22 cellular contexts compared by ENCODE assay signal in genomic region chr12:6693832-6694355, GRCh38. TPM values are rescaled to one million over a fixed set of nuclear protein-coding genes. Genes with fewer than 3 reads are reported as not detected.
DNase-seq lines count a peak whose midpoint lies in the region; ATAC-seq and TF ChIP-seq lines count a peak whose summit lies in the region.
"Had no signal": no experiment of that assay in that cellular context is flagged by ENCODE, and none has a peak within 500 bp of the region (broad histone marks: within the 10 kb centered on the region; RNA-seq: fewer than 3 reads in every experiment).

No MANE protein-coding gene starts in this region.

- H3K4me1 ChIP-seq in HCT116 (ENCODE audit: control insufficient read depth in 1 of 2, insufficient read depth in 2 of 2, low read length in 2 of 2) (peaks cover 0 to 12% of the 10 kb centered on the region in 2 experiments; a peak in 3 of 4 replicates), OCI-LY7 (ENCODE audit: insufficient read depth, low read length, poor library complexity, severe bottlenecking) (peaks cover 84% of the 10 kb centered on the region)

- TF ChIP-seq RAD21 in HCT116 (IDR thresholded peaks at IDR 0.05; ENCODE audit: low read depth), result no peak

- H3K9me3 ChIP-seq in HCT116 (ENCODE audit: control insufficient read depth in 1 of 2, insufficient read depth in 1 of 2, low read depth in 1 of 2, low read length in 2 of 2), result no peaks in the 10 kb centered on the region
- no peaks in the 10 kb centered on the region for H3K9me3 ChIP-seq in OCI-LY7 (ENCODE audit: low read length)
- H3K9me3 ChIP-seq: SJCRH30 had no signal

- BruUV-seq in HCT116 (replicated peaks; lab: Mats Ljungman, UMichigan) (no TSS peak), OCI-LY7 (replicated peaks; lab: Mats Ljungman, UMichigan) (TSS peak; percentile 54)

- TF ChIP-seq POLR2A in HCT116 (IDR thresholded peaks at IDR 0.05; ENCODE audit: borderline replicate concordance, extremely low read depth, insufficient read depth, insufficient read length), result no peak

- H3K9me3 Mint-ChIP-seq in effector memory CD8-positive, alpha-beta T cell, result no peaks in the 10 kb centered on the region
- H3K9me3 Mint-ChIP-seq in stimulated activated memory B cell treated with anti-CD40 and anti-IgM and Interleukin-4, amounts not matched to agents 10 μg/mL and 1 μg/mL and 100 μg/mL, for 72 hours, result no peaks in the 10 kb centered on the region
- H3K9me3 Mint-ChIP-seq in activated CD4-positive, alpha-beta T cell treated with anti-CD3 and anti-CD28 coated beads for 36 hours (ENCODE audit: low read depth), result no peaks in the 10 kb centered on the region
- H3K9me3 Mint-ChIP-seq: CD14-positive monocyte; CD8-positive, alpha-beta memory T cell had no signal

- H3K9me2 ChIP-seq in HCT116 (ENCODE audit: insufficient read depth) (no peaks in the 10 kb centered on the region), OCI-LY7 (ENCODE audit: insufficient read depth, low read length) (no peaks in the 10 kb centered on the region)

- H3K4me2 ChIP-seq in HCT116 (ENCODE audit: low read length) (no peak overlapping the region), OCI-LY7 (ENCODE audit: low read length) (no peak overlapping the region)
- H3K4me2 ChIP-seq: PC-9 had no signal

- no peak overlapping the region for H3K4me3 ChIP-seq in HCT116 (replicated peaks in 1 of 2; ENCODE audit: low read depth in 1 of 2, low read length in 2 of 2)
- no peak overlapping the region for H3K4me3 ChIP-seq in OCI-LY7 (ENCODE audit: low read depth, low read length, poor library complexity, severe bottlenecking)
- H3K4me3 ChIP-seq: PC-9, SJCRH30 had no signal

- CTCF ChIA-PET in HCT116 (lab: Charles Lee), result interaction anchor here (0.9 kb wide), 1 partner anchor 18 kb away, joined by 3 read pairs; no protein-coding TSS in a partner anchor
- CTCF ChIA-PET in OCI-LY7 (lab: Charles Lee; ENCODE audit: unreplicated experiment), result no interaction called here
- CTCF ChIA-PET in activated CD4-positive, alpha-beta T cell treated with anti-CD3 and anti-CD28 coated beads for 36 hours (lab: Charles Lee), result interaction anchor here (0.9 to 1.1 kb wide), 3 partner anchors 9 to 83 kb away, joined by 3 read pairs; partner anchors contain the start of gene MLF2

- RAD21 ChIA-PET in HCT116 (lab: Charles Lee; ENCODE audit: low non-redundant PET in 1 of 2, low total read pairs in 2 of 2, uncharacterized antibody in 2 of 2, unreplicated experiment in 2 of 2), result no interaction called here

- no peaks in the 10 kb centered on the region for H3K27me3 ChIP-seq in HCT116 (ENCODE audit: insufficient read depth, low read length)

- intact Hi-C loops in HCT116 (cut with micrococcal nuclease), result no loop called here
- intact Hi-C loops in OCI-LY7 (cut with micrococcal nuclease; ENCODE audit: unreplicated experiment), result loop anchor here (10.0 kb wide), 1 partner anchor 269 kb away; no protein-coding TSS in a partner anchor
- intact Hi-C loops in activated CD4-positive, alpha-beta T cell treated with anti-CD3 and anti-CD28 coated beads for 36 hours (cut with DNase I, micrococcal nuclease), result no loop called here

- POLR2A ChIA-PET in HCT116 (lab: Charles Lee) (no interaction called here), OCI-LY7 (lab: Charles Lee) (interaction anchor here (0.5 kb wide), 1 partner anchor 133 kb away, joined by 3 read pairs; no protein-coding TSS in a partner anchor)
- POLR2A ChIA-PET in activated CD4-positive, alpha-beta T cell treated with anti-CD3 and anti-CD28 coated beads for 36 hours (lab: Charles Lee), result no interaction called here

- H4K20me1 ChIP-seq in HCT116 (ENCODE audit: insufficient read depth) (no peaks in the 10 kb centered on the region), OCI-LY7 (ENCODE audit: insufficient read depth, low read length) (no peaks in the 10 kb centered on the region)

- peaks cover 14 to 15% of the 10 kb centered on the region in 2 donors for H3K4me1 Mint-ChIP-seq in effector memory CD8-positive, alpha-beta T cell (ENCODE audit: low read depth in 2 of 2)
- peaks cover 70% of the 10 kb centered on the region for H3K4me1 Mint-ChIP-seq in stimulated activated memory B cell treated with anti-CD40 and anti-IgM and Interleukin-4, amounts not matched to agents 10 μg/mL and 1 μg/mL and 100 μg/mL, for 72 hours
- peaks cover 3% of the 10 kb centered on the region for H3K4me1 Mint-ChIP-seq in activated CD4-positive, alpha-beta T cell treated with anti-CD3 and anti-CD28 coated beads for 36 hours

- no peak overlapping the region for H3K4me3 Mint-ChIP-seq in effector memory CD8-positive, alpha-beta T cell
- H3K4me3 Mint-ChIP-seq in stimulated activated memory B cell treated with anti-CD40 and anti-IgM and Interleukin-4, amounts not matched to agents 10 μg/mL and 1 μg/mL and 100 μg/mL, for 72 hours, result no peak overlapping the region
- no peak overlapping the region for H3K4me3 Mint-ChIP-seq in activated CD4-positive, alpha-beta T cell treated with anti-CD3 and anti-CD28 coated beads for 36 hours
- H3K4me3 Mint-ChIP-seq: CD14-positive monocyte had no signal

- no peak for TF ChIP-seq CTCF in HCT116 (IDR thresholded peaks at IDR 0.05 in 2 of 3, conservative IDR thresholded peaks at IDR 0.05 in 1 of 3; ENCODE audit: borderline replicate concordance in 1 of 3, insufficient read depth in 1 of 3, low read depth in 2 of 3, low read length in 2 of 3)
- no peak for TF ChIP-seq CTCF in OCI-LY7 (conservative IDR thresholded peaks at IDR 0.05; ENCODE audit: low read length)

- no peak for ATAC-seq in HCT116
- no peak for ATAC-seq in effector memory CD8-positive, alpha-beta T cell (replicated peaks)
- ATAC-seq in stimulated activated memory B cell treated with anti-CD40 and anti-IgM and Interleukin-4, amounts not matched to agents 10 μg/mL and 1 μg/mL and 100 μg/mL, for 72 hours, result no peak
- ATAC-seq in activated CD4-positive, alpha-beta T cell treated with anti-CD3 and anti-CD28 coated beads for 36 hours, result no peak
- no peak for ATAC-seq in HG03442 (IDR thresholded peaks at IDR 0.05; ENCODE audit: unreplicated experiment)
- ATAC-seq: Right ventricle myocardium inferior, SK-N-SH treated with all-trans-retinoic acid at 6 μM for 48 hours had no signal

- peak overlapping the region; percentile 79 to 81 for H3K27ac Mint-ChIP-seq in effector memory CD8-positive, alpha-beta T cell
- peak overlapping the region; percentile 21 for H3K27ac Mint-ChIP-seq in stimulated activated memory B cell treated with anti-CD40 and anti-IgM and Interleukin-4, amounts not matched to agents 10 μg/mL and 1 μg/mL and 100 μg/mL, for 72 hours
- no peak overlapping the region for H3K27ac Mint-ChIP-seq in activated CD4-positive, alpha-beta T cell treated with anti-CD3 and anti-CD28 coated beads for 36 hours

- no peak overlapping the region for H3K27ac ChIP-seq in HCT116 (ENCODE audit: low read depth, low read length)
- H3K27ac ChIP-seq in OCI-LY7 (ENCODE audit: low read depth, low read length, poor library complexity, severe bottlenecking), result no peak overlapping the region
- H3K27ac ChIP-seq: PC-9, SJCRH30 had no signal

- peaks cover 15% of the 10 kb centered on the region for H3K36me3 Mint-ChIP-seq in effector memory CD8-positive, alpha-beta T cell (ENCODE audit: insufficient read depth)
- H3K36me3 Mint-ChIP-seq in stimulated activated memory B cell treated with anti-CD40 and anti-IgM and Interleukin-4, amounts not matched to agents 10 μg/mL and 1 μg/mL and 100 μg/mL, for 72 hours, result peaks cover 5% of the 10 kb centered on the region
- no peaks in the 10 kb centered on the region for H3K36me3 Mint-ChIP-seq in activated CD4-positive, alpha-beta T cell treated with anti-CD3 and anti-CD28 coated beads for 36 hours (ENCODE audit: low read depth)

- H3K36me3 ChIP-seq in HCT116 (ENCODE audit: control insufficient read depth in 1 of 2, insufficient read depth in 2 of 2, low read length in 2 of 2), result no peaks in the 10 kb centered on the region
- peaks cover 13% of the 10 kb centered on the region; the same call in 1 of the 2 replicates for H3K36me3 ChIP-seq in OCI-LY7 (ENCODE audit: insufficient read depth, low read length)
- H3K36me3 ChIP-seq: SJCRH30 had no signal

- no peak overlapping the region for H2AFZ ChIP-seq in HCT116 (ENCODE audit: low read depth, low read length, poor library complexity, severe bottlenecking)
- no peak overlapping the region for H2AFZ ChIP-seq in OCI-LY7 (ENCODE audit: low read length)
- H2AFZ ChIP-seq: PC-9 had no signal

- H3K27me3 Mint-ChIP-seq in effector memory CD8-positive, alpha-beta T cell, result peaks cover 10 to 21% of the 10 kb centered on the region in 2 donors
- peaks cover 3% of the 10 kb centered on the region for H3K27me3 Mint-ChIP-seq in stimulated activated memory B cell treated with anti-CD40 and anti-IgM and Interleukin-4, amounts not matched to agents 10 μg/mL and 1 μg/mL and 100 μg/mL, for 72 hours
- H3K27me3 Mint-ChIP-seq in activated CD4-positive, alpha-beta T cell treated with anti-CD3 and anti-CD28 coated beads for 36 hours, result peaks cover 5% of the 10 kb centered on the region

- no peak overlapping the region for H3K9ac ChIP-seq in HCT116 (ENCODE audit: low read length)

- no peak for DNase-seq in HCT116 (ENCODE audit: low read depth, low spot score)
- DNase-seq in OCI-LY7 (ENCODE audit: low spot score), result no peak
- no peak for DNase-seq in effector memory CD8-positive, alpha-beta T cell
- DNase-seq in DMS153 treated with DMSO at 0.1 percent for 48 hours (lab: John Stamatoyannopoulos, UW; ENCODE audit: unreplicated experiment), result no peak
- no peak for DNase-seq in activated CD4-positive, alpha-beta T cell treated with anti-CD3 and anti-CD28 coated beads for 36 hours
- DNase-seq: CD8-positive, alpha-beta memory T cell; DND-41; IMR-90; KG1; NCI-H1092; NCI-H1436; NCI-H187 treated with DMSO at 0.1 percent for 48 hours; NCI-H524; NCI-H748 treated with DMSO at 0.1 percent for 48 hours; PC-9; SJCRH30 had no signal

- H3K79me2 ChIP-seq in HCT116 (ENCODE audit: insufficient read depth, low read length) (peaks cover 17% of the 10 kb centered on the region), OCI-LY7 (ENCODE audit: insufficient read depth, low read depth, low read length) (peaks cover 17% of the 10 kb centered on the region; the same call in 1 of the 2 replicates)

RNA-seq across cellular contexts. Expression of gene ZNF384, which starts 4.7 kb away (rescaled TPM):
- total RNA-seq in HCT116 (2021; ENCODE audit: unreplicated experiment), result 73.4 TPM
- polyA plus RNA-seq in HCT116 (2012), result 70.4 and 70.7 TPM in 2 replicates
- 48.2 and 48.6 TPM in 2 replicates for total RNA-seq in OCI-LY7 (2014; rRNA removed; shearing (Covaris generic))
- total RNA-seq in OCI-LY7 (2022), result 95.5 and 109 TPM in 2 replicates
- 10 to 100 TPM; 61.4 to 79.0 TPM for total RNA-seq in activated CD4-positive, alpha-beta T cell treated with anti-CD3 and anti-CD28 coated beads for 36 hours

RNA-seq across cellular contexts. Expression of gene PIANP, which starts 6.7 kb away (rescaled TPM):
- not detected for total RNA-seq in HCT116 (2021; ENCODE audit: unreplicated experiment)
- polyA plus RNA-seq in HCT116 (2012), result 0.11 and 0.16 TPM in 2 replicates
- total RNA-seq in OCI-LY7 (2014; rRNA removed; shearing (Covaris generic)), result 0.98 and 1.2 TPM in 2 replicates
- total RNA-seq in OCI-LY7 (2022), result 15.2 and 15.4 TPM in 2 replicates
- under 1 TPM; 0.32 to 0.93 TPM for total RNA-seq in activated CD4-positive, alpha-beta T cell treated with anti-CD3 and anti-CD28 coated beads for 36 hours
- total RNA-seq: H4, PC-9 had no signal
- polyA plus RNA-seq: CD14-positive monocyte had no signal

RNA-seq across cellular contexts. Expression of gene COPS7A, which starts 30.0 kb away (rescaled TPM):
- total RNA-seq in HCT116 (2021; ENCODE audit: unreplicated experiment) (67.8 TPM), OCI-LY7 (2022) (51.1 and 53.8 TPM in 2 replicates)
- polyA plus RNA-seq in HCT116 (2012), result 92.1 and 108 TPM in 2 replicates
- total RNA-seq in OCI-LY7 (2014; rRNA removed; shearing (Covaris generic)), result 64.8 and 71.2 TPM in 2 replicates
- 10 to 100 TPM; 38.3 to 41.6 TPM for total RNA-seq in activated CD4-positive, alpha-beta T cell treated with anti-CD3 and anti-CD28 coated beads for 36 hours

RNA-seq across cellular contexts. Expression of gene ING4, which starts 31.0 kb away (rescaled TPM):
- 17.9 TPM for total RNA-seq in HCT116 (2021; ENCODE audit: unreplicated experiment)
- polyA plus RNA-seq in HCT116 (2012), result 9.8 and 16.9 TPM in 2 replicates
- 27.1 and 38.1 TPM in 2 replicates for total RNA-seq in OCI-LY7 (2014; rRNA removed; shearing (Covaris generic))
- total RNA-seq in OCI-LY7 (2022), result 30.8 and 37.0 TPM in 2 replicates
- 10 to 100 TPM; 14.9 to 17.6 TPM for total RNA-seq in activated CD4-positive, alpha-beta T cell treated with anti-CD3 and anti-CD28 coated beads for 36 hours

RNA-seq across cellular contexts. Expression of gene ACRBP, which starts 46.7 kb away (rescaled TPM):
- 1.0 TPM for total RNA-seq in HCT116 (2021; ENCODE audit: unreplicated experiment)
- 0.98 and 1.4 TPM in 2 replicates for polyA plus RNA-seq in HCT116 (2012)
- total RNA-seq in OCI-LY7 (2014; rRNA removed; shearing (Covaris generic)), result 3.6 and 4.4 TPM in 2 replicates
- total RNA-seq in OCI-LY7 (2022), result 9.3 and 9.4 TPM in 2 replicates
- 1 to 10 TPM; 1.7 to 3.3 TPM for total RNA-seq in activated CD4-positive, alpha-beta T cell treated with anti-CD3 and anti-CD28 coated beads for 36 hours
- total RNA-seq: H4, IMR-90, SJCRH30 had no signal
- polyA plus RNA-seq: CD8-positive, alpha-beta memory T cell had no signal
